In the genomic region with DNA sequence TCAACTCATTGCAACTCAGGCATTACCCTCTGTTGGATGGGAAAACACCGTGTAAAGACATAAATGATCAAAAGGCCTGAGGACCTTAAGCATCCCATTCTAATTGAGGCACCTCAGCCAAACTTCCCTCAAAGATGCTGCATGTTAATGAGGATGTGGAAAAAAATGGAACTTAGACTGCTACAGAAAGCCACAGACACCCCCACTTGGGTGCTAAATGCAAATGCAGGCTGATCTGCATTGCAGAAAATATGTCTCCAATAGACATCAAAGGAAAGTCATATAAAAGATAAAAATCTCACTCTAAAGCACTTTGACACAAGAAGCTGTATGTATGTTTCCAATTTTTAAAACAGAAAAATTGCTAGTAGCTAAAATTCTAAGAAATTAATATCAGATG, we compare ENCODE assay signal across 14 cellular contexts.
DNase-seq lines count a peak whose midpoint lies in the region; ATAC-seq and TF ChIP-seq lines count a peak whose summit lies in the region.
"Had no signal": no experiment of that assay in that cellular context is flagged by ENCODE, and none has a peak within 500 bp of the region (broad histone marks: within the 10 kb centered on the region; RNA-seq: fewer than 3 reads in every experiment).

No MANE protein-coding gene starts in this region.

- in situ Hi-C loops in SK-MEL-5 (cut with HindIII; ENCODE audit: low pct_unique_long_range_greater_than_20kb, low sequenced_read_pairs): no loop called here

- no peaks in the 10 kb centered on the region for H3K27me3 ChIP-seq in GM06990 (replicated peaks; ENCODE audit: control insufficient read depth, insufficient read depth, low read length)
- no peaks in the 10 kb centered on the region for H3K27me3 ChIP-seq in tibial artery

- H3K9me3 ChIP-seq in tibial artery: no peaks in the 10 kb centered on the region
- H3K9me3 ChIP-seq: lower lobe of right lung had no signal

- H3K4me3 ChIP-seq in GM06990 (replicated peaks; ENCODE audit: low read depth, low read length) (no peak overlapping the region), tibial artery (no peak overlapping the region)
- H3K4me3 ChIP-seq: lower lobe of right lung had no signal

- ATAC-seq in GM18517 (IDR thresholded peaks at IDR 0.05; ENCODE audit: unreplicated experiment) (peak; percentile 63), HG03342 (IDR thresholded peaks at IDR 0.05; ENCODE audit: unreplicated experiment) (peak; percentile 61), GM21526 (IDR thresholded peaks at IDR 0.05; ENCODE audit: low FRiP score, unreplicated experiment) (no peak)
- ATAC-seq: lower lobe of right lung; natural killer cell treated with Interleukin-12 subunit alpha and Interleukin-12 subunit beta and Interleukin-15 and Interleukin-18, amount 100 ng/mL, for 72 hours; T-cell had no signal

- H3K36me3 ChIP-seq in GM06990 (ENCODE audit: control insufficient read depth, insufficient read depth, low read length) (no peaks in the 10 kb centered on the region), tibial artery (no peaks in the 10 kb centered on the region)
- H3K36me3 ChIP-seq: lower lobe of right lung had no signal

- TF ChIP-seq CTCF in GM06990 (IDR thresholded peaks at IDR 0.05; ENCODE audit: insufficient read depth, low read length, poor library complexity, severe bottlenecking): peak; percentile 14
- TF ChIP-seq CTCF in tibial artery (IDR thresholded peaks at IDR 0.05): no peak

- intact Hi-C loops in tibial artery (cut with DNase I; ENCODE audit: low total_unique reads): no loop called here

- H3K27ac ChIP-seq in tibial artery: no peak overlapping the region
- H3K27ac ChIP-seq: lower lobe of right lung had no signal

- DNase-seq in GM06990 (ENCODE audit: extremely low read depth, insufficient read length) (no peak), SK-MEL-5 (ENCODE audit: low read depth, low spot score) (peak; percentile 26), tibial artery (no peak)
- no peak for DNase-seq in stimulated activated CD4-positive, alpha-beta T cell treated with anti-CD3 and anti-CD28 coated beads, Interleukin-1b, Interleukin-23, amount 100 ng/mL, for 48 hours
- DNase-seq: activated T-cell treated with anti-CD3 and anti-CD28 coated beads, Interleukin-2, amount 50 U/mL, for 24 hours; C1 segment of cervical spinal cord; hypothalamus; lower lobe of right lung; NCI-H1436 treated with DMSO at 0.1 percent for 48 hours; T-cell had no signal

- no peaks in the 10 kb centered on the region for H3K4me1 ChIP-seq in tibial artery
- H3K4me1 ChIP-seq: lower lobe of right lung had no signal
